In the genomic region with DNA sequence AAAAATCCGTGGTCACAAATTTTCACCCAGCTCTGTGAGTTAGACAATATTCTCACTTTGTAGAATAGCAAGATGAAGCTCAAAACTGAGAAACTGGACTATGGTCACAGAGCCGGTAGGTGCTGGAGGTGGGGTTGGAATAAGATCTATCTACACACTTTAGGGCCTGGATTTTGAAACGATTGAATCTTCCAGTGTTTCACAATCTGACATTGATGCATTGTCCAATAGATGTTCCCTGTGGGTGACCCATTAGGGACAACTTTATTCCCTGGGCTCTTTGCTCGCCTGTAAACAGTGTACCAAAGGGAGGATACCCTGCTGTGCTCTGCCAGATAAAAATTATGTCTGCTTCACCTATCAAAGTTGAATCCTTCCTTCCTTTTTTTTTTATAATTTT, we compare ENCODE assay signal across 36 cellular contexts.
"Had no signal": no experiment of that assay in that cellular context is flagged by ENCODE, and none has a peak within 500 bp of the region (broad histone marks: within the 10 kb centered on the region; RNA-seq: fewer than 3 reads in every experiment).

No MANE protein-coding gene starts in this region.

- ATAC-seq: activated CD4-positive, alpha-beta T cell treated with anti-CD3 and anti-CD28 coated beads for 36 hours; activated CD8-positive, alpha-beta memory T cell treated with anti-CD3 and anti-CD28 coated beads, Interleukin-2, amount 10 ng/mL, durations not matched to agents 7 days and 5 days; activated CD8-positive, alpha-beta T cell treated with anti-CD3 and anti-CD28 coated beads, Interleukin-2, amount 10 ng/mL, durations not matched to agents 7 days and 5 days; activated naive CD8-positive, alpha-beta T cell treated with anti-CD3 and anti-CD28 coated beads, Interleukin-2, amount 50 U/mL, for 24 hours had no signal

- H3K4me1 Mint-ChIP-seq: activated B cell treated with CpG ODN at 0.5 μM for 24 hours; activated CD4-positive, alpha-beta memory T cell treated with anti-CD3 and anti-CD28 coated beads, Interleukin-2, amount 10 ng/mL, durations not matched to agents 7 days and 5 days; activated CD4-positive, alpha-beta T cell treated with anti-CD3 and anti-CD28 coated beads for 36 hours; activated CD4-positive, alpha-beta T cell treated with anti-CD3 and anti-CD28 coated beads, Interleukin-2, amount 10 ng/mL, durations not matched to agents 7 days and 5 days; activated CD8-positive, alpha-beta memory T cell treated with anti-CD3 and anti-CD28 coated beads, Interleukin-2, amount 10 ng/mL, durations not matched to agents 7 days and 5 days; activated naive CD4-positive, alpha-beta T cell treated with anti-CD3 and anti-CD28 coated beads, Interleukin-2, amount 10 ng/mL, durations not matched to agents 7 days and 5 days; activated naive CD4-positive, alpha-beta T cell treated with anti-CD3 and anti-CD28 coated beads, Interleukin-2, amount 50 U/mL, for 24 hours; activated naive CD8-positive, alpha-beta T cell treated with anti-CD3 and anti-CD28 coated beads, Interleukin-2, amount 10 ng/mL, durations not matched to agents 7 days and 5 days; activated naive CD8-positive, alpha-beta T cell treated with anti-CD3 and anti-CD28 coated beads, Interleukin-2, amount 50 U/mL, for 24 hours; central memory CD8-positive, alpha-beta T cell had no signal

- H3K36me3 Mint-ChIP-seq: activated CD8-positive, alpha-beta memory T cell treated with anti-CD3 and anti-CD28 coated beads, Interleukin-2, amount 10 ng/mL, durations not matched to agents 7 days and 5 days; activated naive CD4-positive, alpha-beta T cell treated with anti-CD3 and anti-CD28 coated beads, Interleukin-2, amount 10 ng/mL, durations not matched to agents 7 days and 5 days; activated naive CD4-positive, alpha-beta T cell treated with anti-CD3 and anti-CD28 coated beads, Interleukin-2, amount 50 U/mL, for 24 hours; activated naive CD8-positive, alpha-beta T cell; activated naive CD8-positive, alpha-beta T cell treated with anti-CD3 and anti-CD28 coated beads, Interleukin-2, amount 10 ng/mL, durations not matched to agents 7 days and 5 days; brain had no signal

- H3K27ac Mint-ChIP-seq: activated B cell treated with CpG ODN at 0.5 μM for 24 hours; activated CD4-positive, alpha-beta memory T cell treated with anti-CD3 and anti-CD28 coated beads, Interleukin-2, amount 10 ng/mL, durations not matched to agents 7 days and 5 days; activated CD4-positive, alpha-beta T cell treated with anti-CD3 and anti-CD28 coated beads for 36 hours; activated CD4-positive, alpha-beta T cell treated with anti-CD3 and anti-CD28 coated beads, Interleukin-2, amount 10 ng/mL, durations not matched to agents 7 days and 5 days; activated CD8-positive, alpha-beta memory T cell treated with anti-CD3 and anti-CD28 coated beads, Interleukin-2, amount 10 ng/mL, durations not matched to agents 7 days and 5 days; activated CD8-positive, alpha-beta T cell treated with anti-CD3 and anti-CD28 coated beads, Interleukin-2, amount 10 ng/mL, durations not matched to agents 7 days and 5 days; activated naive CD4-positive, alpha-beta T cell treated with anti-CD3 and anti-CD28 coated beads, Interleukin-2, amount 10 ng/mL, durations not matched to agents 7 days and 5 days; activated naive CD4-positive, alpha-beta T cell treated with anti-CD3 and anti-CD28 coated beads, Interleukin-2, amount 50 U/mL, for 24 hours; activated naive CD8-positive, alpha-beta T cell; activated naive CD8-positive, alpha-beta T cell treated with anti-CD3 and anti-CD28 coated beads, Interleukin-2, amount 10 ng/mL, durations not matched to agents 7 days and 5 days; activated naive CD8-positive, alpha-beta T cell treated with anti-CD3 and anti-CD28 coated beads, Interleukin-2, amount 50 U/mL, for 24 hours; activated T-cell treated with anti-CD3 and anti-CD28 coated beads, Interleukin-2, amount 50 U/mL, for 24 hours; activated T-helper 2 cell treated with anti-CD3 and anti-CD28 coated beads, Interferon-gamma antibody, Interleukin-2, Interleukin-4, amounts not matched to agents 10 μg/mL and 5 μg/mL and 100 μg/mL, durations not matched to agents 14 hours and 24 hours and 36 hours; brain; T-helper 1 cell treated with Interleukin-12 subunit alpha and Interleukin-12 subunit beta and Interleukin-4 antibody, amounts not matched to agents 30 μg/mL and 1 μg/mL, for 36 hours; T-helper 2 cell treated with Interferon-gamma antibody and Interleukin-4, amounts not matched to agents 5 μg/mL and 100 μg/mL, for 36 hours had no signal

- H3K27ac ChIP-seq: ascending aorta, cardiac muscle cell, VCaP had no signal

- H3K9me3 Mint-ChIP-seq: activated B cell treated with CpG ODN at 0.5 μM for 24 hours; activated CD4-positive, alpha-beta memory T cell treated with anti-CD3 and anti-CD28 coated beads, Interleukin-2, amount 10 ng/mL, durations not matched to agents 7 days and 5 days; activated CD4-positive, alpha-beta T cell treated with anti-CD3 and anti-CD28 coated beads, Interleukin-2, amount 10 ng/mL, durations not matched to agents 7 days and 5 days; activated naive CD4-positive, alpha-beta T cell treated with anti-CD3 and anti-CD28 coated beads, Interleukin-2, amount 10 ng/mL, durations not matched to agents 7 days and 5 days; activated naive CD4-positive, alpha-beta T cell treated with anti-CD3 and anti-CD28 coated beads, Interleukin-2, amount 50 U/mL, for 24 hours; activated naive CD8-positive, alpha-beta T cell treated with anti-CD3 and anti-CD28 coated beads, Interleukin-2, amount 10 ng/mL, durations not matched to agents 7 days and 5 days; activated naive CD8-positive, alpha-beta T cell treated with anti-CD3 and anti-CD28 coated beads, Interleukin-2, amount 50 U/mL, for 24 hours; activated T-helper 2 cell treated with anti-CD3 and anti-CD28 coated beads, Interferon-gamma antibody, Interleukin-2, Interleukin-4, amounts not matched to agents 10 μg/mL and 5 μg/mL and 100 μg/mL, durations not matched to agents 14 hours and 24 hours and 36 hours; central memory CD8-positive, alpha-beta T cell; T-helper 1 cell treated with Interleukin-12 subunit alpha and Interleukin-12 subunit beta and Interleukin-4 antibody, amounts not matched to agents 30 μg/mL and 1 μg/mL, for 36 hours; T-helper 2 cell treated with Interferon-gamma antibody and Interleukin-4, amounts not matched to agents 5 μg/mL and 100 μg/mL, for 36 hours had no signal

- H3K27me3 Mint-ChIP-seq: activated B cell treated with CpG ODN at 0.5 μM for 24 hours; activated CD4-positive, alpha-beta memory T cell treated with anti-CD3 and anti-CD28 coated beads, Interleukin-2, amount 10 ng/mL, durations not matched to agents 7 days and 5 days; activated CD4-positive, alpha-beta T cell treated with anti-CD3 and anti-CD28 coated beads for 36 hours; activated CD4-positive, alpha-beta T cell treated with anti-CD3 and anti-CD28 coated beads, Interleukin-2, amount 10 ng/mL, durations not matched to agents 7 days and 5 days; activated CD8-positive, alpha-beta memory T cell treated with anti-CD3 and anti-CD28 coated beads, Interleukin-2, amount 10 ng/mL, durations not matched to agents 7 days and 5 days; activated naive CD4-positive, alpha-beta T cell treated with anti-CD3 and anti-CD28 coated beads, Interleukin-2, amount 10 ng/mL, durations not matched to agents 7 days and 5 days; activated naive CD4-positive, alpha-beta T cell treated with anti-CD3 and anti-CD28 coated beads, Interleukin-2, amount 50 U/mL, for 24 hours; activated naive CD8-positive, alpha-beta T cell; activated naive CD8-positive, alpha-beta T cell treated with anti-CD3 and anti-CD28 coated beads, Interleukin-2, amount 10 ng/mL, durations not matched to agents 7 days and 5 days; activated naive CD8-positive, alpha-beta T cell treated with anti-CD3 and anti-CD28 coated beads, Interleukin-2, amount 50 U/mL, for 24 hours; activated T-cell treated with anti-CD3 and anti-CD28 coated beads, Interleukin-2, amount 50 U/mL, for 24 hours; central memory CD8-positive, alpha-beta T cell had no signal

- H3K4me3 Mint-ChIP-seq: activated B cell treated with CpG ODN at 0.5 μM for 24 hours; activated CD4-positive, alpha-beta memory T cell treated with anti-CD3 and anti-CD28 coated beads, Interleukin-2, amount 10 ng/mL, durations not matched to agents 7 days and 5 days; activated CD4-positive, alpha-beta T cell treated with anti-CD3 and anti-CD28 coated beads for 36 hours; activated CD4-positive, alpha-beta T cell treated with anti-CD3 and anti-CD28 coated beads, Interleukin-2, amount 10 ng/mL, durations not matched to agents 7 days and 5 days; activated CD8-positive, alpha-beta memory T cell treated with anti-CD3 and anti-CD28 coated beads, Interleukin-2, amount 10 ng/mL, durations not matched to agents 7 days and 5 days; activated CD8-positive, alpha-beta T cell treated with anti-CD3 and anti-CD28 coated beads, Interleukin-2, amount 10 ng/mL, durations not matched to agents 7 days and 5 days; activated naive CD4-positive, alpha-beta T cell treated with anti-CD3 and anti-CD28 coated beads, Interleukin-2, amount 10 ng/mL, durations not matched to agents 7 days and 5 days; activated naive CD4-positive, alpha-beta T cell treated with anti-CD3 and anti-CD28 coated beads, Interleukin-2, amount 50 U/mL, for 24 hours; activated naive CD8-positive, alpha-beta T cell; activated naive CD8-positive, alpha-beta T cell treated with anti-CD3 and anti-CD28 coated beads, Interleukin-2, amount 10 ng/mL, durations not matched to agents 7 days and 5 days; activated naive CD8-positive, alpha-beta T cell treated with anti-CD3 and anti-CD28 coated beads, Interleukin-2, amount 50 U/mL, for 24 hours; activated T-cell treated with anti-CD3 and anti-CD28 coated beads, Interleukin-2, amount 50 U/mL, for 24 hours; brain; central memory CD8-positive, alpha-beta T cell; T-helper 1 cell treated with Interleukin-12 subunit alpha and Interleukin-12 subunit beta and Interleukin-4 antibody, amounts not matched to agents 30 μg/mL and 1 μg/mL, for 36 hours; T-helper 2 cell treated with Interferon-gamma antibody and Interleukin-4, amounts not matched to agents 5 μg/mL and 100 μg/mL, for 36 hours had no signal

- DNase-seq: activated B cell treated with CpG ODN at 0.5 μM for 24 hours; activated CD4-positive, alpha-beta memory T cell treated with anti-CD3 and anti-CD28 coated beads, Interleukin-2, amount 10 ng/mL, durations not matched to agents 7 days and 5 days; activated CD4-positive, alpha-beta T cell treated with anti-CD3 and anti-CD28 coated beads for 1 hour; activated CD4-positive, alpha-beta T cell treated with anti-CD3 and anti-CD28 coated beads for 36 hours; activated CD4-positive, alpha-beta T cell treated with anti-CD3 and anti-CD28 coated beads for 48 hours; activated CD4-positive, alpha-beta T cell treated with anti-CD3 and anti-CD28 coated beads, Interleukin-2, amount 10 ng/mL, durations not matched to agents 7 days and 5 days; activated CD4-positive, alpha-beta T cell treated with anti-CD3 and anti-CD28 coated beads, Interleukin-2, amount 50 U/mL, for 48 hours; activated CD8-positive, alpha-beta memory T cell treated with anti-CD3 and anti-CD28 coated beads for 24 hours; activated CD8-positive, alpha-beta memory T cell treated with anti-CD3 and anti-CD28 coated beads, Interleukin-2, amount 10 ng/mL, durations not matched to agents 7 days and 5 days; activated CD8-positive, alpha-beta memory T cell treated with anti-CD3 and anti-CD28 coated beads, Interleukin-2, amount 50 U/mL, for 48 hours; activated CD8-positive, alpha-beta T cell treated with anti-CD3 and anti-CD28 coated beads, Interleukin-2, amount 10 ng/mL, durations not matched to agents 7 days and 5 days; activated effector memory CD4-positive, alpha-beta T cell treated with Interleukin-2 at 50 U/mL for 16 hours; activated gamma-delta T cell; activated naive CD4-positive, alpha-beta T cell treated with anti-CD3 and anti-CD28 coated beads, Interleukin-2, amount 10 ng/mL, durations not matched to agents 7 days and 5 days; activated naive CD4-positive, alpha-beta T cell treated with Interleukin-2 at 50 U/mL for 16 hours; activated naive CD8-positive, alpha-beta T cell treated with anti-CD3 and anti-CD28 coated beads, Interleukin-2, amount 10 ng/mL, durations not matched to agents 7 days and 5 days; activated naive CD8-positive, alpha-beta T cell treated with anti-CD3 and anti-CD28 coated beads, Interleukin-2, amount 50 U/mL, for 24 hours; activated T-cell treated with anti-CD3 and anti-CD28 coated beads, Interleukin-2, amount 50 U/mL, for 24 hours; activated T-cell treated with anti-CD3 and anti-CD28 coated beads, Interleukin-2, amount 50 U/mL, for 48 hours; amygdala; anterior cingulate cortex; caudate nucleus; cerebellar nuclear complex; T-helper 1 cell; T-helper 2 cell; T-helper 9 cell had no signal
